In the genomic region with DNA sequence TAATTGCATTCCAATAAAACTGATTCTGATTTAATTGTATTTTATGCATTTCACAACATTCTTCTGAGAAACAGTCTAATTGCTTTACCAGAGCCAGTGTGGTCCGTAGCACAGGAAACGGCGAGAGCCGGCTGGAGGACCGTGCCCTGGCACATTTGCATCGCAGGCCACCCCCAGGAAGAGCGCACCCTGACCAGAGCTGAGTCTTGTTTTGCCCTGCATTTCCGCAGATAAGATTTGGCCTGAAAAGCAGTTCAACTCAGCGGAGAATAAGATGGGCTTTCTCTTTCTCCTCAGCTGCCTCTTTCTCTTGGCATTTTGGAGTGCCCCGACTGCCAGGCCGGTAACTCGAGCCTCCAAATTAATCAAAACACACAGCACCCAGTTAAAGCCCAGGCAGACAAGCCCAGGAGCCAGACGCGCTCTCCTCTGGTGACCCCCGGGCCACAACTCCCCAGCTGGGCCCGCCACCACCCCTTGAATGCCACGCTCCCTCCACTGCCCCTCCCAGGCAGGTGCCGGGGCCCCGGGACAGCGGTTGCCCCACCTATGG, we compare ENCODE assay signal across 8 cellular contexts. TPM values are rescaled to one million over a fixed set of nuclear protein-coding genes. Genes with fewer than 3 reads are reported as not detected.
DNase-seq lines count a peak whose midpoint lies in the region; ATAC-seq, FAIRE-seq and TF ChIP-seq lines count a peak whose summit lies in the region.

No MANE protein-coding gene starts in this region.

- H3K79me2 ChIP-seq in GM12878 (ENCODE audit: control insufficient read depth, insufficient read depth, low read length): peaks cover 2% of the 10 kb centered on the region

- no peaks in the 10 kb centered on the region for H4K20me1 ChIP-seq in GM12878 (ENCODE audit: control insufficient read depth, insufficient read depth)

- H3K9ac ChIP-seq in GM12878 (ENCODE audit: control insufficient read depth, insufficient read depth, low read length): peak overlapping the region; percentile 65; the same call in 1 of the 2 replicates

- 0% methylated on average over 20 of the region's 20 CpGs for WGBS in GM12878 (ENCODE audit: insufficient coverage, insufficient replicate concordance, low lambda C conversion rate, missing lambda C conversion rate)

- H3K4me1 ChIP-seq in GM12878 (ENCODE audit: control insufficient read depth, insufficient read depth, low read length): no peaks in the 10 kb centered on the region
- H3K4me1 ChIP-seq in left lung: peaks cover 0 to 4% of the 10 kb centered on the region in 2 donors

- H3K27ac ChIP-seq in GM12878 (ENCODE audit: control insufficient read depth, insufficient read depth) (peak overlapping the region; percentile 69; the same call in 1 of the 2 replicates), left lung (peak overlapping the region; percentile 40 to 67)

- CTCF ChIA-PET in GM12878 (lab: Yijun Ruan, JAX): interaction anchor here (1.3 kb wide), 1 partner anchor 75 kb away, joined by 3 read pairs; no protein-coding TSS in a partner anchor

- FAIRE-seq in GM12878 (lab: Jason Lieb, UNC) (no peak), urothelium cell line (lab: Jason Lieb, UNC) (no peak)

- SMC1A ChIA-PET in GM12878 (lab: Charles Lee; ENCODE audit: uncharacterized antibody, unreplicated experiment): no interaction called here

- TF ChIP-seq POLR2A in GM12878 (IDR thresholded peaks at IDR 0.05; ENCODE audit: low read depth, low read length): no peak; the same call in 1 of the 2 replicates

- H3K36me3 ChIP-seq in GM12878 (ENCODE audit: control insufficient read depth in 2 of 2, insufficient read depth in 2 of 2, low read length in 1 of 2) (no peaks in the 10 kb centered on the region), left lung (no peaks in the 10 kb centered on the region)

- no peaks in the 10 kb centered on the region; the same call in 2 of the 3 replicates for H3K9me3 ChIP-seq in GM12878 (replicated peaks; ENCODE audit: control insufficient read depth, insufficient read depth, low read length)
- H3K9me3 ChIP-seq in left lung: no peaks in the 10 kb centered on the region

- RAD21 ChIA-PET in GM12878 (lab: Charles Lee; ENCODE audit: unreplicated experiment): no interaction called here

- H3K4me3 ChIP-seq in GM12878: peak overlapping the region; percentile 85
- H3K4me3 ChIP-seq in left lung: peak overlapping the region; percentile 42 to 48

- peaks cover 0 to 2% of the 10 kb centered on the region in 2 experiments; a peak in 2 of 4 replicates for H3K27me3 ChIP-seq in GM12878 (replicated peaks in 1 of 2; ENCODE audit: control insufficient read depth in 2 of 2, insufficient read depth in 2 of 2, low read length in 1 of 2)
- H3K27me3 ChIP-seq in left lung: peaks cover 24 to 58% of the 10 kb centered on the region in 2 donors

- intact Hi-C loops in GM12878 (cut with micrococcal nuclease; ENCODE audit: unreplicated experiment): no loop called here
- intact Hi-C loops in left lung (cut with DNase I): no loop called here

- peak overlapping the region; percentile 89 for H3K4me2 ChIP-seq in GM12878 (ENCODE audit: control insufficient read depth, insufficient read depth)

- no peak for TF ChIP-seq CTCF in GM12878 (IDR thresholded peaks at IDR 0.05 in 2 of 3, conservative IDR thresholded peaks at IDR 0.05 in 1 of 3; ENCODE audit: control insufficient read depth in 2 of 3, extremely low read depth in 1 of 3, insufficient read depth in 1 of 3, low read depth in 3 of 3, low read length in 3 of 3)
- TF ChIP-seq CTCF in left lung (IDR thresholded peaks at IDR 0.05): no peak

- no TSS peak for BruUV-seq in GM12878 (replicated peaks; lab: Mats Ljungman, UMichigan)

- in situ Hi-C loops in GM12878 (cut with MboI): no loop called here

- no peak for TF ChIP-seq EP300 in GM12878 (IDR thresholded peaks at IDR 0.05; ENCODE audit: borderline replicate concordance in 1 of 2, control insufficient read depth in 1 of 2, low read depth in 2 of 2, low read length in 2 of 2)

- TF ChIP-seq RAD21 in GM12878 (IDR thresholded peaks at IDR 0.05; ENCODE audit: insufficient read depth, low read depth, low read length): no peak

- peak overlapping the region; percentile 81 for H2AFZ ChIP-seq in GM12878 (ENCODE audit: control insufficient read depth, low read depth, low read length)

- DNase-seq in Daoy (ENCODE audit: low read depth): peak; percentile 21
- no peak for DNase-seq in GM12878 (ENCODE audit: low read depth, low spot score)
- DNase-seq in left lung: peak; percentile 40 to 71
- DNase-seq in urothelium cell line (ENCODE audit: low spot score): peak; percentile 38
- no peak for DNase-seq in COLO829 (ENCODE audit: low spot score)
- DNase-seq in stimulated activated CD4-positive, alpha-beta T cell treated with anti-CD3 and anti-CD28 coated beads, Interleukin-4, amount 100 ng/mL, for 4 hours: no peak

- POLR2A ChIA-PET in GM12878 (lab: Charles Lee): no interaction called here

- ATAC-seq in GM19438 (IDR thresholded peaks at IDR 0.05; ENCODE audit: low read depth, unreplicated experiment) (peak; percentile 68), HG03378 (IDR thresholded peaks at IDR 0.05; ENCODE audit: unreplicated experiment) (peak; percentile 62), GM12878 (peak; percentile 85), left lung (peak; percentile 68)

TF ChIP-seq in GM12878, 131 proteins besides CTCF, POLR2A, EP300 and RAD21:
- TF ChIP-seq POLR2AphosphoS5 (IDR thresholded peaks at IDR 0.05; ENCODE audit: low read length): 0 out of 2 replicates have a peak, but pooled peaks have one; percentile 34
- TF ChIP-seq TCF3 (IDR thresholded peaks at IDR 0.05; ENCODE audit: borderline replicate concordance, insufficient read depth, low read depth, low read length): 0 out of 2 replicates have a peak, but pooled peaks have one; percentile 4
- TF ChIP-seq TCF12 (IDR thresholded peaks at IDR 0.05; ENCODE audit: low read depth, low read length): no peak

RNA-seq across cellular contexts. Expression of a gene that starts 0.5 kb away (rescaled TPM):
- total RNA-seq in Daoy (2014; rRNA removed; shearing (Covaris generic)): under 0.01 and 0.15 TPM in 2 replicates
- total RNA-seq in GM12878 (2013; cell fraction: nucleolus; rRNA removed): 0.08 and 0.27 TPM in 2 replicates
- total RNA-seq in GM12878 (2014; rRNA removed) (2.4 and 2.5 TPM in 2 replicates), GM12878 (2014; rRNA removed; fragmentation: Illumina TruSeq; extraction: Trizol) (2.0 and 2.6 TPM in 2 replicates), GM12878 (2021) (3.4 and 4.0 TPM in 2 replicates), left lung (10 to 100 TPM; 14.1 to 51.2 TPM)
- polyA plus RNA-seq in GM12878 (2011; ENCODE audit: low read depth): 1.1 TPM
- polyA plus RNA-seq in GM12878 (2011; rRNA removed) (0.19 and 0.26 TPM in 2 replicates), GM12878 (2014; fragmentation: Illumina TruSeq; extraction: Trizol) (2.3 and 2.4 TPM in 2 replicates), GM12878 (2014; fragmentation: Nextera tagmentation; extraction: Ambion mirVana) (under 1 TPM; 0.42 to 0.48 TPM), GM12878 (2014; rRNA removed) (1.9 TPM in 2 replicates), GM12878 (2016; fragmentation: Nextera tagmentation; extraction: Ambion mirVana) (1 to 10 TPM; 2.2 to 2.7 TPM)
- polyA plus RNA-seq in GM12878 (2011; cell fraction: cytosol; rRNA removed): 0.06 and 0.08 TPM in 2 replicates
- 0.28 and 0.31 TPM in 2 replicates for polyA plus RNA-seq in GM12878 (2011; cell fraction: nucleus; rRNA removed)
- 1.8 and 2.0 TPM in 2 replicates for polyA plus RNA-seq in GM12878 (2012)
- 0.15 TPM in 2 replicates for polyA minus RNA-seq in GM12878 (2011; rRNA and poly(A)+ RNA removed)
- 0.13 and 0.31 TPM in 2 replicates for polyA minus RNA-seq in GM12878 (2011; cell fraction: cytosol; rRNA and poly(A)+ RNA removed)
- 0.12 and 0.29 TPM in 2 replicates for polyA minus RNA-seq in GM12878 (2011; cell fraction: nucleus; rRNA and poly(A)+ RNA removed)

RNA-seq across cellular contexts. Expression of a gene that starts 0.9 kb away (rescaled TPM):
- 0.06 TPM in 1 of 2 replicates, not detected in the other for total RNA-seq in Daoy (2014; rRNA removed; shearing (Covaris generic))
- total RNA-seq in GM12878 (2013; cell fraction: nucleolus; rRNA removed): not detected in 2 replicates
- total RNA-seq in GM12878 (2014; rRNA removed) (7.9 and 11.6 TPM in 2 replicates), GM12878 (2014; rRNA removed; fragmentation: Illumina TruSeq; extraction: Trizol) (7.3 and 8.0 TPM in 2 replicates), GM12878 (2021) (4.3 and 5.3 TPM in 2 replicates), left lung (10 to 100 TPM; 12.9 to 43.3 TPM)
- polyA plus RNA-seq in GM12878 (2011; ENCODE audit: low read depth): 3.8 TPM
- polyA plus RNA-seq in GM12878 (2011; rRNA removed) (0.33 and 0.34 TPM in 2 replicates), GM12878 (2014; fragmentation: Illumina TruSeq; extraction: Trizol) (6.7 and 7.6 TPM in 2 replicates), GM12878 (2014; fragmentation: Nextera tagmentation; extraction: Ambion mirVana) (1 to 10 TPM in 1 of 2 experiments, under 1 TPM in 1; 0.68 to 1.3 TPM), GM12878 (2014; rRNA removed) (7.3 and 10.5 TPM in 2 replicates), GM12878 (2016; fragmentation: Nextera tagmentation; extraction: Ambion mirVana) (1 to 10 TPM; 2.1 to 2.4 TPM)
- 0.08 and 0.15 TPM in 2 replicates for polyA plus RNA-seq in GM12878 (2011; cell fraction: cytosol; rRNA removed)
- 0.97 and 1.2 TPM in 2 replicates for polyA plus RNA-seq in GM12878 (2011; cell fraction: nucleus; rRNA removed)
- 6.9 and 9.3 TPM in 2 replicates for polyA plus RNA-seq in GM12878 (2012)
- 0.05 TPM in 1 of 2 replicates, not detected in the other for polyA minus RNA-seq in GM12878 (2011; rRNA and poly(A)+ RNA removed)
- polyA minus RNA-seq in GM12878 (2011; cell fraction: cytosol; rRNA and poly(A)+ RNA removed): not detected in 2 replicates
- polyA minus RNA-seq in GM12878 (2011; cell fraction: nucleus; rRNA and poly(A)+ RNA removed): 0.48 and 0.73 TPM in 2 replicates

Comparison
In these comparisons a context has a peak if more than half of its experiments do, and no peak if none do; other contexts are left out.
1. DNase-seq: peak in Daoy (single experiment), left lung (2 of 2) and urothelium cell line (single experiment); none in GM12878 (single experiment), COLO829 (single experiment) and stimulated activated CD4-positive, alpha-beta T cell treated with anti-CD3 and anti-CD28 coated beads, Interleukin-4, amount 100 ng/mL, for 4 hours (0 of 2).
2. Peak in every context shown above with its lines, with median percentiles within 50 percentile points of each other: ATAC-seq.